Comparison of ENCODE assay signal across 8 cellular contexts in the genomic region with DNA sequence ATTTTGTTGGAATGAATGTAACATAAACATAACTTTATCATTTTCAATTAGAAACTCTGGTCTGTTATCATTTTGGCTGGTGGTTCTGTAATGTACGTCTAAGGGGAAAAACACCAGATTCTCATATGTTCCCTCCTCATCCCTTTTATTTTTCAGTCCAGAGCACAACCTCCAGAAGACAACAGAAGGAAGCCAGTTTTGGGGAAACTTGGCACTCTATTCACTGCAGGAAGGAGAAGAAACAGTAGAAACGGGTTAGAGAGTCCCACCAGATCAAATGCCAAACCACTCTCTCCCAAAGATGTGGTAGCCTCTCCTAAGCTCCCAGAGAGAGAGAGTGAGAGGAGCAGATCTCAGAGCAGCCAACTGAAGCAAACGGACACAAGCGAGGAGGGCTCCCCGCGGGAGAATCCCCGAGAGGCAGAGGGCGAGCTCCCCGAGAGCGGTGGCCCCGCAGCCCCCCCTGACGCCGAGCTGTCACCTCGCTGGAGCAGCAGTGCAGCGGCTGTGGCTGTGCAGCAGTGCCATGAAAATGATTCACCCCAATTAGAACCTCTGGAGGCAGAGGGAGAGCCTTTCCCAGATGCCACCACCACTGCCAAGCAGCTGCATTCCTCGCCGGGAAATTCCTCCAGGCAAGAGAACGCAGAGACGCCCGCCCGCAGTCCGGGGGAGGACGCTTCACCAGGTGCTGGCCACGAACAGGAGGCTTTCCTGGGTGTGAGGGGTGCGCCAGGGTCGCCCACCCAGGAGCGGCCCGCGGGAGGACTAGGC.
DNase-seq lines count a peak whose midpoint lies in the region; ATAC-seq and TF ChIP-seq lines count a peak whose summit lies in the region.

No MANE protein-coding gene starts in this region.

- peaks cover 2% of the 10 kb centered on the region for H3K36me3 Mint-ChIP-seq in activated naive CD8-positive, alpha-beta T cell treated with anti-CD3 and anti-CD28 coated beads, Interleukin-2, amount 50 U/mL, for 24 hours (ENCODE audit: low read depth)

- H3K36me3 ChIP-seq in hepatocyte (replicated peaks; ENCODE audit: insufficient read depth, low read depth) = no peaks in the 10 kb centered on the region
- H3K36me3 ChIP-seq in sigmoid colon = no peaks in the 10 kb centered on the region

- H3K9me3 Mint-ChIP-seq in activated naive CD8-positive, alpha-beta T cell treated with anti-CD3 and anti-CD28 coated beads, Interleukin-2, amount 50 U/mL, for 24 hours = no peaks in the 10 kb centered on the region

- peaks cover 59% of the 10 kb centered on the region for H3K4me1 Mint-ChIP-seq in activated naive CD8-positive, alpha-beta T cell treated with anti-CD3 and anti-CD28 coated beads, Interleukin-2, amount 50 U/mL, for 24 hours

- peaks cover 4% of the 10 kb centered on the region for H3K27me3 Mint-ChIP-seq in activated naive CD8-positive, alpha-beta T cell treated with anti-CD3 and anti-CD28 coated beads, Interleukin-2, amount 50 U/mL, for 24 hours

- WGBS in hepatocyte (ENCODE audit: low lambda C conversion rate, missing lambda C conversion rate) = 10% methylated on average over 28 of the region's 29 CpGs
- WGBS in sigmoid colon, 2 donors = 0 to 1% methylated on average over 29 of the region's 29 CpGs

- intact Hi-C loops in sigmoid colon (cut with DNase I) = loop anchor here (5.0 kb wide), 1 partner anchor 149 kb away; a partner anchor contains a TSS

- no peaks in the 10 kb centered on the region for H3K9me2 ChIP-seq in hepatocyte (replicated peaks; ENCODE audit: insufficient read depth)

- peaks cover 54% of the 10 kb centered on the region for H3K27me3 ChIP-seq in hepatocyte
- peaks cover 3 to 66% (median 5%) of the 10 kb centered on the region in 3 donors for H3K27me3 ChIP-seq in sigmoid colon

- peak overlapping the region; percentile 73 for H3K4me3 ChIP-seq in hepatocyte
- H3K4me3 ChIP-seq in sigmoid colon = peak overlapping the region; percentile 70 to 85 (median 72)

- TF ChIP-seq POLR2A in sigmoid colon (IDR thresholded peaks at IDR 0.05) = no peak

- no peak for TF ChIP-seq EP300 in sigmoid colon (IDR thresholded peaks at IDR 0.05)

- H3K27ac ChIP-seq in hepatocyte (no peak overlapping the region), sigmoid colon (peak overlapping the region; percentile 77 to 83 (median 78))

- peak overlapping the region; percentile 65 for H2AFZ ChIP-seq in hepatocyte

- DNase-seq in 8988T (peak; percentile 31), NCI-H345 (lab: John Stamatoyannopoulos, UW) (peak; percentile 10), hepatocyte (ENCODE audit: low spot score) (peak; percentile 41), sigmoid colon (peak; percentile 66), KG1 (lab: John Stamatoyannopoulos, UW) (no peak)
- DNase-seq in activated naive CD8-positive, alpha-beta T cell treated with anti-CD3 and anti-CD28 coated beads, Interleukin-2, amount 50 U/mL, for 24 hours = peak; percentile 58

- TF ChIP-seq CTCF in hepatocyte (IDR thresholded peaks at IDR 0.05; ENCODE audit: poor library complexity) (no peak), sigmoid colon (IDR thresholded peaks at IDR 0.05) (no peak)

- no peaks in the 10 kb centered on the region for H4K20me1 ChIP-seq in hepatocyte (ENCODE audit: insufficient read depth, poor library complexity, severe bottlenecking)

- H3K27ac Mint-ChIP-seq in activated naive CD8-positive, alpha-beta T cell treated with anti-CD3 and anti-CD28 coated beads, Interleukin-2, amount 50 U/mL, for 24 hours = peak overlapping the region; percentile 70

- H3K9me3 ChIP-seq in hepatocyte (ENCODE audit: low read depth) = no peaks in the 10 kb centered on the region
- H3K9me3 ChIP-seq in sigmoid colon = no peaks in the 10 kb centered on the region

- H3K4me2 ChIP-seq in hepatocyte = peak overlapping the region; percentile 98

- peak overlapping the region; percentile 90 for H3K4me3 Mint-ChIP-seq in activated naive CD8-positive, alpha-beta T cell treated with anti-CD3 and anti-CD28 coated beads, Interleukin-2, amount 50 U/mL, for 24 hours

- H3K4me1 ChIP-seq in hepatocyte (ENCODE audit: insufficient read depth) (peaks cover 22% of the 10 kb centered on the region), sigmoid colon (peaks cover 0 to 46% (median 33%) of the 10 kb centered on the region in 4 donors)

- H3K79me2 ChIP-seq in hepatocyte = peaks cover 3% of the 10 kb centered on the region

- ATAC-seq in GM18868 (IDR thresholded peaks at IDR 0.05; ENCODE audit: unreplicated experiment) (peak; percentile 7), GM21515 (IDR thresholded peaks at IDR 0.05; ENCODE audit: unreplicated experiment) (no peak)
- ATAC-seq in activated naive CD8-positive, alpha-beta T cell treated with anti-CD3 and anti-CD28 coated beads, Interleukin-2, amount 50 U/mL, for 24 hours = peak; percentile 25
